ENCODE assay signal across 1 cellular context in genomic region chr10:43383204-43383971, GRCh38.
TF ChIP-seq lines count a peak whose summit lies in the region.

No MANE protein-coding gene starts in this region.

TF ChIP-seq in WTC11, 78 proteins besides CTCF, POLR2A, EP300 and RAD21 (continued from another document):
- TF ChIP-seq ARID4B (CRISPR knock-in tag; IDR thresholded peaks at IDR 0.05; ENCODE audit: borderline replicate concordance) (no peak), SMAD4 (CRISPR knock-in tag; IDR thresholded peaks at IDR 0.05) (no peak), FOXK1 (CRISPR knock-in tag; IDR thresholded peaks at IDR 0.05) (no peak), E2F4 (CRISPR knock-in tag; IDR thresholded peaks at IDR 0.05; ENCODE audit: borderline replicate concordance, low read depth) (no peak), SOX15 (CRISPR knock-in tag; IDR thresholded peaks at IDR 0.05) (no peak), FOXP1 (CRISPR knock-in tag; IDR thresholded peaks at IDR 0.05; ENCODE audit: borderline replicate concordance) (no peak), ERG (CRISPR knock-in tag; IDR thresholded peaks at IDR 0.05) (no peak; the same call in 1 of the 2 replicates), TCF7 (CRISPR knock-in tag; IDR thresholded peaks at IDR 0.05; ENCODE audit: low read depth) (no peak), ZNF263 (CRISPR knock-in tag; IDR thresholded peaks at IDR 0.05; ENCODE audit: low read depth) (no peak), FOXJ3 (CRISPR knock-in tag; IDR thresholded peaks at IDR 0.05; ENCODE audit: borderline replicate concordance) (no peak), ZNF396 (CRISPR knock-in tag; IDR thresholded peaks at IDR 0.05; ENCODE audit: borderline replicate concordance) (no peak), ZMAT4 (CRISPR knock-in tag; IDR thresholded peaks at IDR 0.05) (no peak), ZSCAN18 (CRISPR knock-in tag; IDR thresholded peaks at IDR 0.05) (no peak), HMGXB4 (CRISPR knock-in tag; IDR thresholded peaks at IDR 0.05) (no peak), ZBTB43 (CRISPR knock-in tag; IDR thresholded peaks at IDR 0.05) (no peak), NFATC4 (CRISPR knock-in tag; IDR thresholded peaks at IDR 0.05) (no peak), NFYB (CRISPR knock-in tag; conservative IDR thresholded peaks at IDR 0.05; ENCODE audit: low read depth) (no peak)
